Comparison of ENCODE assay signal across 1 cellular context in genomic region chr6:158303210-158303731, GRCh38.
TF ChIP-seq lines count a peak whose summit lies in the region.

No MANE protein-coding gene starts in this region.

TF ChIP-seq in HepG2, 621 proteins besides CTCF, POLR2A, EP300 and RAD21 (continued from another document):
- TF ChIP-seq HNF1A (IDR thresholded peaks at IDR 0.05; ENCODE audit: low read depth) (no peak), HNF1A (CRISPR knock-in tag; IDR thresholded peaks at IDR 0.05; ENCODE audit: borderline replicate concordance) (0 out of 2 replicates have a peak, but pooled peaks have one; percentile 41), PLRG1 (conservative IDR thresholded peaks at IDR 0.05) (no peak), ARNTL (CRISPR knock-in tag; IDR thresholded peaks at IDR 0.05) (peak; percentile 62), ZMAT3 (CRISPR knock-in tag; conservative IDR thresholded peaks at IDR 0.05) (0 out of 2 replicates have a peak, but pooled peaks have one; percentile 29), TAF15 (IDR thresholded peaks at IDR 0.05; ENCODE audit: low read depth, low read length, poor library complexity, severe bottlenecking) (no peak), TP53 (CRISPR knock-in tag; conservative IDR thresholded peaks at IDR 0.05) (no peak), DRAP1 (CRISPR knock-in tag; IDR thresholded peaks at IDR 0.05) (peak; percentile 40; the same call in 1 of the 2 replicates), TFDP1 (CRISPR knock-in tag; IDR thresholded peaks at IDR 0.05; ENCODE audit: borderline replicate concordance) (no peak), KAT7 (CRISPR knock-in tag; IDR thresholded peaks at IDR 0.05; ENCODE audit: borderline replicate concordance) (peak; percentile 58; the same call in 1 of the 2 replicates), SKIL (CRISPR knock-in tag; IDR thresholded peaks at IDR 0.05; ENCODE audit: borderline replicate concordance) (no peak), ARID5B (CRISPR knock-in tag; IDR thresholded peaks at IDR 0.05) (peak; percentile 85), ZBTB8A (CRISPR knock-in tag; IDR thresholded peaks at IDR 0.05; ENCODE audit: borderline replicate concordance, low read depth) (0 out of 2 replicates have a peak, but pooled peaks have one; percentile 46), GATAD2A (CRISPR knock-in tag; IDR thresholded peaks at IDR 0.05) (peak; percentile 94), ETV5 (CRISPR knock-in tag; IDR thresholded peaks at IDR 0.05; ENCODE audit: borderline replicate concordance) (peak; percentile 33; the same call in 1 of the 2 replicates), FOXP4 (CRISPR knock-in tag; IDR thresholded peaks at IDR 0.05) (0 out of 2 replicates have a peak, but pooled peaks have one; percentile 9), ZNF724P (CRISPR knock-in tag; IDR thresholded peaks at IDR 0.05; ENCODE audit: borderline replicate concordance) (peak; percentile 48; the same call in 1 of the 2 replicates)
